1 cellular context compared by ENCODE assay signal in genomic region chr6:42009844-42010184, GRCh38.
TF ChIP-seq lines count a peak whose summit lies in the region.

No MANE protein-coding gene starts in this region.

TF ChIP-seq in GM23338, 12 proteins besides CTCF, POLR2A, EP300 and RAD21 (continued from another document):
- TF ChIP-seq ZNF462 (CRISPR knock-in tag; IDR thresholded peaks at IDR 0.05) (no peak), POLR2AphosphoS5 (IDR thresholded peaks at IDR 0.05; ENCODE audit: low read depth) (no peak), ZNF114 (CRISPR knock-in tag; IDR thresholded peaks at IDR 0.05) (no peak), EZH2phosphoT487 (IDR thresholded peaks at IDR 0.05; ENCODE audit: unreplicated experiment) (no peak), STAT1 (IDR thresholded peaks at IDR 0.05; ENCODE audit: unreplicated experiment) (no peak)
